Comparison of ENCODE assay signal across 1 cellular context in the genomic region with DNA sequence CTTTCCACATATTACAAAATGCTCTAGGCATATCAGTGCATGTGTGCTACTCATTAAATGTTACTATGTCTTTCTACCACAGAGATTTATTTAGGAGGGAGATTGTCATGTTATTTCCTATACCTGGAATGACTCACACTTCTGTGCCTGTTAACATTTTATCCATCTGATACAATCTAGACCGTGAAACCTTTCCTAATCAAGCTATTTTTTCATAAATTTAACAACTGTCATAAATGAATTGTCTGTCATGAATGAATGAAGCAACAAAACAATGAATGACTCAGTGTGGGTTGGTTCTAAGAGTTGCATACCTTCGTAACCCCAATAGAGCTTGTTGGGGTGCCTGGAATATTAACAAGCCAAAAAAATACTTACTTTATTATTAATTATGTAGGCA.
TF ChIP-seq lines count a peak whose summit lies in the region.

No MANE protein-coding gene starts in this region.

TF ChIP-seq in SK-N-SH, 30 proteins besides CTCF, POLR2A, EP300 and RAD21 (continued from another document):
- no peak for TF ChIP-seq JUND (IDR thresholded peaks at IDR 0.05)
- no peak for TF ChIP-seq CHD2 (IDR thresholded peaks at IDR 0.05; ENCODE audit: low read length, partially characterized antibody)
- TF ChIP-seq PBX3 (IDR thresholded peaks at IDR 0.05) = no peak
- no peak for TF ChIP-seq ZBTB33 (IDR thresholded peaks at IDR 0.05; ENCODE audit: borderline replicate concordance, low read depth)
- TF ChIP-seq, protein P1, sequence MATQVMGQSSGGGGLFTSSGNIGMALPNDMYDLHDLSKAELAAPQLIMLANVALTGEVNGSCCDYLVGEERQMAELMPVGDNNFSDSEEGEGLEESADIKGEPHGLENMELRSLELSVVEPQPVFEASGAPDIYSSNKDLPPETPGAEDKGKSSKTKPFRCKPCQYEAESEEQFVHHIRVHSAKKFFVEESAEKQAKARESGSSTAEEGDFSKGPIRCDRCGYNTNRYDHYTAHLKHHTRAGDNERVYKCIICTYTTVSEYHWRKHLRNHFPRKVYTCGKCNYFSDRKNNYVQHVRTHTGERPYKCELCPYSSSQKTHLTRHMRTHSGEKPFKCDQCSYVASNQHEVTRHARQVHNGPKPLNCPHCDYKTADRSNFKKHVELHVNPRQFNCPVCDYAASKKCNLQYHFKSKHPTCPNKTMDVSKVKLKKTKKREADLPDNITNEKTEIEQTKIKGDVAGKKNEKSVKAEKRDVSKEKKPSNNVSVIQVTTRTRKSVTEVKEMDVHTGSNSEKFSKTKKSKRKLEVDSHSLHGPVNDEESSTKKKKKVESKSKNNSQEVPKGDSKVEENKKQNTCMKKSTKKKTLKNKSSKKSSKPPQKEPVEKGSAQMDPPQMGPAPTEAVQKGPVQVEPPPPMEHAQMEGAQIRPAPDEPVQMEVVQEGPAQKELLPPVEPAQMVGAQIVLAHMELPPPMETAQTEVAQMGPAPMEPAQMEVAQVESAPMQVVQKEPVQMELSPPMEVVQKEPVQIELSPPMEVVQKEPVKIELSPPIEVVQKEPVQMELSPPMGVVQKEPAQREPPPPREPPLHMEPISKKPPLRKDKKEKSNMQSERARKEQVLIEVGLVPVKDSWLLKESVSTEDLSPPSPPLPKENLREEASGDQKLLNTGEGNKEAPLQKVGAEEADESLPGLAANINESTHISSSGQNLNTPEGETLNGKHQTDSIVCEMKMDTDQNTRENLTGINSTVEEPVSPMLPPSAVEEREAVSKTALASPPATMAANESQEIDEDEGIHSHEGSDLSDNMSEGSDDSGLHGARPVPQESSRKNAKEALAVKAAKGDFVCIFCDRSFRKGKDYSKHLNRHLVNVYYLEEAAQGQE (IDR thresholded peaks at IDR 0.05; ENCODE audit: low read depth, low read length) = no peak
- no peak for TF ChIP-seq GABPA (IDR thresholded peaks at IDR 0.05; ENCODE audit: low read depth)
- no peak for TF ChIP-seq SMC3 (IDR thresholded peaks at IDR 0.05; ENCODE audit: low read depth, low read length)
- TF ChIP-seq USF2 (IDR thresholded peaks at IDR 0.05; ENCODE audit: borderline replicate concordance, low read depth, low read length) = no peak
- no peak for TF ChIP-seq RXRA (IDR thresholded peaks at IDR 0.05; ENCODE audit: borderline replicate concordance, low read depth)
- no peak for TF ChIP-seq GATA2 (CRISPR knock-in tag; IDR thresholded peaks at IDR 0.05)
